ENCODE assay signal across 7 cellular contexts in genomic region chr2:241701155-241701404, GRCh38. TPM values are rescaled to one million over a fixed set of nuclear protein-coding genes. Genes with fewer than 3 reads are reported as not detected.
A peak's percentile ranks its signal among the peaks of the same experiment; 100 is the strongest.
DNase-seq lines count a peak whose midpoint lies in the region; ATAC-seq, FAIRE-seq and TF ChIP-seq lines count a peak whose summit lies in the region.

No MANE protein-coding gene starts in this region.

- H3K27me3 Mint-ChIP-seq in memory B cell = no peaks in the 10 kb centered on the region

- H3K4me3 Mint-ChIP-seq in memory B cell = peak overlapping the region; percentile 96

- TF ChIP-seq RAD21 in GM12878 (IDR thresholded peaks at IDR 0.05; ENCODE audit: insufficient read depth, low read depth, low read length) = peak; percentile 16; the same call in 1 of the 2 replicates

- RAD21 ChIA-PET in GM12878 (lab: Charles Lee; ENCODE audit: unreplicated experiment) = interaction anchor here (1.0 to 2.9 kb wide), 4 partner anchors 13 to 168 kb away, joined by 3 to 18 read pairs (median 6); partner anchors contain the start of gene DTYMK

- H2AFZ ChIP-seq in GM12878 (ENCODE audit: control insufficient read depth, low read depth, low read length) = no peak overlapping the region; the same call in 1 of the 2 replicates

- H3K4me1 Mint-ChIP-seq in memory B cell = peaks cover 16% of the 10 kb centered on the region

- 1% methylated on average over 16 of the region's 16 CpGs for WGBS in GM12878 (ENCODE audit: insufficient coverage, insufficient replicate concordance, low lambda C conversion rate, missing lambda C conversion rate)

- POLR2A ChIA-PET in GM12878 (lab: Charles Lee) = interaction anchor here (1.4 to 2.6 kb wide), 3 partner anchors 33 to 157 kb away, joined by 3 to 19 read pairs (median 5); partner anchors contain the start of genes D2HGDH and PDCD1

- peak overlapping the region; percentile 79 for H3K4me2 ChIP-seq in GM12878 (ENCODE audit: control insufficient read depth, insufficient read depth)

- peaks cover 5% of the 10 kb centered on the region in 2 experiments; a peak in 3 of 4 replicates for H3K36me3 ChIP-seq in GM12878 (ENCODE audit: control insufficient read depth in 2 of 2, insufficient read depth in 2 of 2, low read length in 1 of 2)

- no peaks in the 10 kb centered on the region for H3K9me3 Mint-ChIP-seq in memory B cell

- peaks cover 7% of the 10 kb centered on the region for H3K36me3 Mint-ChIP-seq in memory B cell

- H4K20me1 ChIP-seq in GM12878 (ENCODE audit: control insufficient read depth, insufficient read depth) = no peaks in the 10 kb centered on the region

- ATAC-seq in GM12878 (no peak), memory B cell (ENCODE audit: low read depth) (no peak), GM18858 (IDR thresholded peaks at IDR 0.05; ENCODE audit: unreplicated experiment) (no peak), GM21515 (IDR thresholded peaks at IDR 0.05; ENCODE audit: unreplicated experiment) (no peak)

- in situ Hi-C loops in GM12878 (cut with MboI) = loop anchor here (5.0 kb wide), 1 partner anchor 176 kb away; no protein-coding TSS in a partner anchor

- BruUV-seq in GM12878 (replicated peaks; lab: Mats Ljungman, UMichigan) = no TSS peak

- SMC1A ChIA-PET in GM12878 (lab: Charles Lee; ENCODE audit: uncharacterized antibody, unreplicated experiment) = interaction anchor here (1.4 to 1.6 kb wide), 2 partner anchors 21 to 176 kb away, joined by 3 to 4 read pairs; no protein-coding TSS in a partner anchor

- peak overlapping the region; percentile 89 for H3K27ac ChIP-seq in GM12878 (ENCODE audit: control insufficient read depth, insufficient read depth)

- no peak for TF ChIP-seq POLR2A in GM12878 (IDR thresholded peaks at IDR 0.05; ENCODE audit: low read depth, low read length)

- TF ChIP-seq EP300 in GM12878 (IDR thresholded peaks at IDR 0.05; ENCODE audit: borderline replicate concordance in 1 of 2, control insufficient read depth in 1 of 2, low read depth in 2 of 2, low read length in 2 of 2) = no peak

- TF ChIP-seq CTCF in GM12872 (IDR thresholded peaks at IDR 0.05; ENCODE audit: insufficient read depth, low read depth, low read length) = peak; percentile 55
- TF ChIP-seq CTCF in GM12878 (IDR thresholded peaks at IDR 0.05 in 2 of 3, conservative IDR thresholded peaks at IDR 0.05 in 1 of 3; ENCODE audit: control insufficient read depth in 2 of 3, extremely low read depth in 1 of 3, insufficient read depth in 1 of 3, low read depth in 3 of 3, low read length in 3 of 3) = peak; percentile 33 to 59 (median 57); a peak in 4 of 6 replicates

- DNase-seq in MV-4-11 (lab: John Stamatoyannopoulos, UW) (peak; percentile 83), GM12878 (ENCODE audit: low read depth, low spot score) (peak; percentile 51), memory B cell (ENCODE audit: low spot score in 2 of 2) (no peak), NCI-H1417 treated with DMSO at 0.1 percent for 48 hours (lab: John Stamatoyannopoulos, UW) (no peak)

- CTCF ChIA-PET in GM12878 (lab: Yijun Ruan, JAX) = interaction anchor here (0.7 to 3.5 kb wide), 4 partner anchors 13 to 891 kb away, joined by 3 to 18 read pairs (median 7); no protein-coding TSS in a partner anchor

- H3K9ac ChIP-seq in GM12878 (ENCODE audit: control insufficient read depth, insufficient read depth, low read length) = peak overlapping the region; percentile 79

- intact Hi-C loops in GM12878 (cut with micrococcal nuclease; ENCODE audit: unreplicated experiment) = loop anchor here (1.0 kb wide), 2 partner anchors 14 to 180 kb away; no protein-coding TSS in a partner anchor

- peaks cover 3% of the 10 kb centered on the region; the same call in 1 of the 3 replicates for H3K9me3 ChIP-seq in GM12878 (replicated peaks; ENCODE audit: control insufficient read depth, insufficient read depth, low read length)

- H3K27ac Mint-ChIP-seq in memory B cell = peak overlapping the region; percentile 94

- FAIRE-seq in GM12878 (lab: Jason Lieb, UNC) = peak; percentile 65

- no peaks in the 10 kb centered on the region for H3K27me3 ChIP-seq in GM12878 (replicated peaks in 1 of 2; ENCODE audit: control insufficient read depth in 2 of 2, insufficient read depth in 2 of 2, low read length in 1 of 2)

- H3K4me1 ChIP-seq in GM12878 (ENCODE audit: control insufficient read depth, insufficient read depth, low read length) = 0 out of 2 replicates have a peak, but pooled peaks cover 6% of the 10 kb centered on the region

- H3K79me2 ChIP-seq in GM12878 (ENCODE audit: control insufficient read depth, insufficient read depth, low read length) = peaks cover 14% of the 10 kb centered on the region

- H3K4me3 ChIP-seq in GM12878 = peak overlapping the region; percentile 69

TF ChIP-seq in GM12878, 131 proteins besides CTCF, POLR2A, EP300 and RAD21 (continues in another document):
- TF ChIP-seq MAX (IDR thresholded peaks at IDR 0.05; ENCODE audit: low read depth, low read length) (no peak), BHLHE40 (IDR thresholded peaks at IDR 0.05; ENCODE audit: borderline replicate concordance in 1 of 2, low read depth in 2 of 2, low read length in 1 of 2) (peak; percentile 97 to 99), MEF2A (IDR thresholded peaks at IDR 0.05; ENCODE audit: insufficient read depth, low read depth, low read length) (no peak), POLR2AphosphoS5 (IDR thresholded peaks at IDR 0.05; ENCODE audit: low read length) (0 out of 2 replicates have a peak, but pooled peaks have one; percentile 3), RB1 (IDR thresholded peaks at IDR 0.05; ENCODE audit: borderline replicate concordance) (no peak)

RNA-seq across cellular contexts. Expression of gene ING5, which starts 0.8 kb away (rescaled TPM):
- 64.2 and 75.2 TPM in 2 replicates for total RNA-seq in GM12878 (2013; cell fraction: nucleolus; rRNA removed)
- total RNA-seq in GM12878 (2014; rRNA removed) = 30.2 and 35.6 TPM in 2 replicates
- total RNA-seq in GM12878 (2014; rRNA removed; fragmentation: Illumina TruSeq; extraction: Trizol) = 29.5 and 29.8 TPM in 2 replicates
- total RNA-seq in GM12878 (2021) = 27.2 and 34.6 TPM in 2 replicates
- 10.8 TPM for polyA plus RNA-seq in GM12878 (2011; ENCODE audit: low read depth)
- 31.4 and 34.9 TPM in 2 replicates for polyA plus RNA-seq in GM12878 (2011; rRNA removed)
- 36.6 and 49.2 TPM in 2 replicates for polyA plus RNA-seq in GM12878 (2011; cell fraction: cytosol; rRNA removed)
- polyA plus RNA-seq in GM12878 (2011; cell fraction: nucleus; rRNA removed) = 78.3 and 86.2 TPM in 2 replicates
- polyA plus RNA-seq in GM12878 (2012) = 20.3 and 30.8 TPM in 2 replicates
- 24.6 TPM in 2 replicates for polyA plus RNA-seq in GM12878 (2014; fragmentation: Illumina TruSeq; extraction: Trizol)
- 10 to 100 TPM in 1 of 2 experiments, 1 to 10 TPM in 1; 10.0 to 13.2 TPM for polyA plus RNA-seq in GM12878 (2014; fragmentation: Nextera tagmentation; extraction: Ambion mirVana)
- polyA plus RNA-seq in GM12878 (2014; rRNA removed) = 46.1 and 60.1 TPM in 2 replicates
- polyA plus RNA-seq in GM12878 (2016; fragmentation: Nextera tagmentation; extraction: Ambion mirVana) = 10 to 100 TPM; 16.9 to 19.3 TPM
- 25.3 and 35.7 TPM in 2 replicates for polyA minus RNA-seq in GM12878 (2011; rRNA and poly(A)+ RNA removed)
- 9.9 and 14.3 TPM in 2 replicates for polyA minus RNA-seq in GM12878 (2011; cell fraction: cytosol; rRNA and poly(A)+ RNA removed)
- polyA minus RNA-seq in GM12878 (2011; cell fraction: nucleus; rRNA and poly(A)+ RNA removed) = 12.8 and 32.6 TPM in 2 replicates

RNA-seq across cellular contexts. Expression of gene DTYMK, which starts 14.5 kb away (rescaled TPM):
- total RNA-seq in GM12878 (2013; cell fraction: nucleolus; rRNA removed) = 39.4 and 41.5 TPM in 2 replicates
- 75.7 and 80.5 TPM in 2 replicates for total RNA-seq in GM12878 (2014; rRNA removed)
- 40.7 and 43.5 TPM in 2 replicates for total RNA-seq in GM12878 (2014; rRNA removed; fragmentation: Illumina TruSeq; extraction: Trizol)
- 80.5 and 82.4 TPM in 2 replicates for total RNA-seq in GM12878 (2021)
- 17.2 TPM for polyA plus RNA-seq in GM12878 (2011; ENCODE audit: low read depth)
- polyA plus RNA-seq in GM12878 (2011; rRNA removed) = 42.8 and 54.3 TPM in 2 replicates
- polyA plus RNA-seq in GM12878 (2011; cell fraction: cytosol; rRNA removed) = 74.4 and 85.1 TPM in 2 replicates
- 60.3 and 64.3 TPM in 2 replicates for polyA plus RNA-seq in GM12878 (2011; cell fraction: nucleus; rRNA removed)
- polyA plus RNA-seq in GM12878 (2012) = 30.3 and 35.9 TPM in 2 replicates
- 13.1 and 33.4 TPM in 2 replicates for polyA plus RNA-seq in GM12878 (2014; fragmentation: Illumina TruSeq; extraction: Trizol)
- polyA plus RNA-seq in GM12878 (2014; fragmentation: Nextera tagmentation; extraction: Ambion mirVana) = 10 to 100 TPM in 1 of 2 experiments, 1 to 10 TPM in 1; 7.0 to 20.5 TPM
- polyA plus RNA-seq in GM12878 (2014; rRNA removed) = 64.4 and 72.1 TPM in 2 replicates
- polyA plus RNA-seq in GM12878 (2016; fragmentation: Nextera tagmentation; extraction: Ambion mirVana) = 100 to 1,000 TPM; 220 TPM
- polyA minus RNA-seq in GM12878 (2011; rRNA and poly(A)+ RNA removed) = 14.6 and 20.0 TPM in 2 replicates
- 12.0 and 17.3 TPM in 2 replicates for polyA minus RNA-seq in GM12878 (2011; cell fraction: cytosol; rRNA and poly(A)+ RNA removed)
- 10.8 and 17.8 TPM in 2 replicates for polyA minus RNA-seq in GM12878 (2011; cell fraction: nucleus; rRNA and poly(A)+ RNA removed)

RNA-seq across cellular contexts. Expression of gene D2HGDH, which starts 33.4 kb away (rescaled TPM):
- 34.2 and 36.3 TPM in 2 replicates for total RNA-seq in GM12878 (2013; cell fraction: nucleolus; rRNA removed)
- total RNA-seq in GM12878 (2014; rRNA removed) (19.1 and 22.6 TPM in 2 replicates), GM12878 (2014; rRNA removed; fragmentation: Illumina TruSeq; extraction: Trizol) (6.3 and 8.2 TPM in 2 replicates), GM12878 (2021) (27.4 and 31.8 TPM in 2 replicates)
- polyA plus RNA-seq in GM12878 (2011; ENCODE audit: low read depth) = 10.5 TPM
- polyA plus RNA-seq in GM12878 (2011; rRNA removed) (6.0 and 8.6 TPM in 2 replicates), GM12878 (2014; fragmentation: Illumina TruSeq; extraction: Trizol) (1.7 and 5.2 TPM in 2 replicates), GM12878 (2014; fragmentation: Nextera tagmentation; extraction: Ambion mirVana) (1 to 10 TPM in 1 of 2 experiments, under 1 TPM in 1; 0.52 to 1.1 TPM), GM12878 (2014; rRNA removed) (32.1 and 39.5 TPM in 2 replicates), GM12878 (2016; fragmentation: Nextera tagmentation; extraction: Ambion mirVana) (10 to 100 TPM; 13.5 to 14.4 TPM)
- polyA plus RNA-seq in GM12878 (2011; cell fraction: cytosol; rRNA removed) = 7.2 and 15.3 TPM in 2 replicates
- 136 and 139 TPM in 2 replicates for polyA plus RNA-seq in GM12878 (2011; cell fraction: nucleus; rRNA removed)
- polyA plus RNA-seq in GM12878 (2012) = 32.6 and 34.8 TPM in 2 replicates
- 6.9 and 17.4 TPM in 2 replicates for polyA minus RNA-seq in GM12878 (2011; rRNA and poly(A)+ RNA removed)
- 3.7 and 6.8 TPM in 2 replicates for polyA minus RNA-seq in GM12878 (2011; cell fraction: cytosol; rRNA and poly(A)+ RNA removed)
- polyA minus RNA-seq in GM12878 (2011; cell fraction: nucleus; rRNA and poly(A)+ RNA removed) = 12.5 and 18.6 TPM in 2 replicates

Comparison
In these comparisons a context has a peak if more than half of its experiments do, and no peak if none do; other contexts are left out.
1. DNase-seq: peak in MV-4-11 (single experiment) and GM12878 (single experiment); none in memory B cell (0 of 2) and NCI-H1417 treated with DMSO at 0.1 percent for 48 hours (single experiment).